ENCODE assay signal across 16 cellular contexts in the genomic region with DNA sequence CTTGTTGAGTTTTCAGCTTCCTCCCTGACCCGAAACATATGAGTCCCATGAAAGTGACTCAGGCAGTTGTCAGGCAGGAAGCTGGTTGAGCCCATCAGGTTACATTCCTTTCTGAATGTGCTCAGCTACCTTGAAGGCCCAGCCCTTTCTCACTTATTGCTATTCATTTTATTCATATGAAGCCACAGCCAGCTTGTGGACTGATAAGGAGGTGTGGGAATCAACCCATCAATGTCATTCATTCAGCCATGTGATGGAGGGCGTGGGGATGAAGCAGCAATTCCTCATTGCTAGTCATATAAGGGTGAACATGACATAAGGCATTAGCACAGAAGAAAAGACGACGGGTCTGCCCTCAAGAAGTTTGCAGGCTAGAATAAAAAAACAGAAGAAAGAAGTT. TPM values are rescaled to one million over a fixed set of nuclear protein-coding genes. Genes with fewer than 3 reads are reported as not detected.
A peak's percentile ranks its signal among the peaks of the same experiment; 100 is the strongest.
DNase-seq lines count a peak whose midpoint lies in the region; ATAC-seq, FAIRE-seq and TF ChIP-seq lines count a peak whose summit lies in the region.
"Had no signal": no experiment of that assay in that cellular context is flagged by ENCODE, and none has a peak within 500 bp of the region (broad histone marks: within the 10 kb centered on the region; RNA-seq: fewer than 3 reads in every experiment).

No MANE protein-coding gene starts in this region.

- H3K4me3 ChIP-seq in Loucy (ENCODE audit: low read length, poor library complexity, severe bottlenecking) (no peak overlapping the region), mammary epithelial cell (replicated peaks in 1 of 3; ENCODE audit: insufficient read depth in 1 of 3, low read depth in 2 of 3, low read length in 3 of 3) (no peak overlapping the region), mesendoderm (ENCODE audit: low read length) (no peak overlapping the region), heart right ventricle (no peak overlapping the region)
- H3K4me3 ChIP-seq: heart left ventricle, lung had no signal

- TF ChIP-seq POLR2A in GM12891 (IDR thresholded peaks at IDR 0.05; ENCODE audit: low read depth, low read length), result no peak

- peak; percentile 33 for FAIRE-seq in GM12891 (lab: Jason Lieb, UNC)

- ATAC-seq in GM21723 (IDR thresholded peaks at IDR 0.05; ENCODE audit: unreplicated experiment), result no peak
- ATAC-seq in GM19452 (IDR thresholded peaks at IDR 0.05; ENCODE audit: unreplicated experiment), result no peak
- ATAC-seq in heart right ventricle, result no peak
- ATAC-seq: heart left ventricle had no signal

- CTCF ChIA-PET in mammary epithelial cell (lab: Charles Lee; ENCODE audit: low non-redundant PET), result interaction anchor here (0.6 to 0.7 kb wide), 2 partner anchors 9 to 12 kb away, joined by 4 to 5 read pairs; no protein-coding TSS in a partner anchor

- H3K9ac ChIP-seq in Loucy (ENCODE audit: low read depth, low read length, poor library complexity, severe bottlenecking) (no peak overlapping the region), mammary epithelial cell (ENCODE audit: insufficient read depth, low read length) (peak overlapping the region; percentile 71), mesendoderm (ENCODE audit: low read length) (no peak overlapping the region)

- no peak overlapping the region for H3K4ac ChIP-seq in mesendoderm (ENCODE audit: low read depth, low read length)

- H2AK5ac ChIP-seq in mesendoderm (ENCODE audit: low read length), result no peak overlapping the region

- H3F3A ChIP-seq in Loucy (ENCODE audit: low read depth), result no peaks in the 10 kb centered on the region

- no peaks in the 10 kb centered on the region for H3K9me3 ChIP-seq in Loucy (ENCODE audit: insufficient read depth, low read depth, low read length)
- H3K9me3 ChIP-seq in mammary epithelial cell (replicated peaks; ENCODE audit: insufficient read depth, low read length), result no peaks in the 10 kb centered on the region
- H3K9me3 ChIP-seq in heart right ventricle, result no peaks in the 10 kb centered on the region
- H3K9me3 ChIP-seq: heart left ventricle had no signal

- 0% methylated on average over 4 of the region's 4 CpGs for WGBS in mammary epithelial cell (ENCODE audit: low coverage, missing lambda C conversion rate)
- WGBS in mesendoderm (ENCODE audit: extremely low coverage, insufficient coverage, low lambda C conversion rate), result no CpG with 5 or more reads among the region's 4 CpGs
- WGBS in heart right ventricle, 2 donors, result 86 to 88% methylated on average over 4 of the region's 4 CpGs

- dilution Hi-C loops in mammary epithelial cell (cut with HindIII; ENCODE audit: low sequenced_read_pairs), result no loop called here

- no peaks in the 10 kb centered on the region for H3K9me2 ChIP-seq in Loucy (replicated peaks; ENCODE audit: low read depth, low read length)

- no peak overlapping the region for H3K56ac ChIP-seq in mesendoderm (ENCODE audit: low read length)

- no peaks in the 10 kb centered on the region for H3K79me1 ChIP-seq in mesendoderm (ENCODE audit: low read length)

- intact Hi-C loops in mammary epithelial cell (cut with micrococcal nuclease) (loop anchor here (1.0 to 10.0 kb wide), 4 partner anchors 17 to 903 kb away; a partner anchor contains a TSS), heart right ventricle (cut with DNase I) (loop anchor here in 3 of 10 donors (10.0 kb wide), 4 partner anchors 63 to 713 kb away; a partner anchor contains a TSS)

- no peak overlapping the region for H2BK15ac ChIP-seq in mesendoderm (replicated peaks; ENCODE audit: low read depth)

- H2AFZ ChIP-seq in Loucy (ENCODE audit: low read length), result peak overlapping the region; percentile 19
- H2AFZ ChIP-seq in mammary epithelial cell (ENCODE audit: low read depth, low read length), result peak overlapping the region; percentile 66

- H3K4me1 ChIP-seq in Loucy (ENCODE audit: insufficient read depth, low read length, poor library complexity, severe bottlenecking) (peaks cover 7% of the 10 kb centered on the region), mammary epithelial cell (ENCODE audit: insufficient read depth, low read length) (peaks cover 26% of the 10 kb centered on the region), mesendoderm (ENCODE audit: control insufficient read depth, low read depth, low read length) (no peaks in the 10 kb centered on the region), heart right ventricle (peaks cover 0 to 8% (median 6%) of the 10 kb centered on the region in 9 donors)

- no peak overlapping the region for H2BK120ac ChIP-seq in mesendoderm (ENCODE audit: low read depth, low read length)

- H3K36me3 ChIP-seq in Loucy (ENCODE audit: insufficient read depth, low read length) (no peaks in the 10 kb centered on the region), mammary epithelial cell (ENCODE audit: insufficient read depth, low read length) (no peaks in the 10 kb centered on the region), mesendoderm (ENCODE audit: control insufficient read depth, insufficient read depth, low read length) (no peaks in the 10 kb centered on the region), heart right ventricle (no peaks in the 10 kb centered on the region)
- H3K36me3 ChIP-seq: heart left ventricle had no signal

- no peak overlapping the region for H3K18ac ChIP-seq in mesendoderm (ENCODE audit: low read length)

- H3K4me2 ChIP-seq in Loucy (ENCODE audit: low read depth, low read length, poor library complexity, severe bottlenecking) (no peak overlapping the region), mammary epithelial cell (ENCODE audit: insufficient read depth, low read depth, low read length) (peak overlapping the region; percentile 57), mesendoderm (ENCODE audit: low read length) (no peak overlapping the region)

- H3K27ac ChIP-seq in mammary epithelial cell (ENCODE audit: insufficient read depth, low read depth, low read length), result peak overlapping the region; percentile 96
- H3K27ac ChIP-seq in mesendoderm (ENCODE audit: low read depth, low read length), result no peak overlapping the region
- H3K27ac ChIP-seq in heart right ventricle, result no peak overlapping the region
- H3K27ac ChIP-seq: heart left ventricle had no signal

- in situ Hi-C loops in mammary epithelial cell (cut with MboI; ENCODE audit: low sequenced_read_pairs in 2 of 2), result loop anchor here (25.0 kb wide), 2 partner anchors 290 to 415 kb away; no protein-coding TSS in a partner anchor

- no peak overlapping the region for H4K8ac ChIP-seq in mesendoderm (ENCODE audit: low read depth, low read length)

- H4K5ac ChIP-seq in mesendoderm (ENCODE audit: low read length), result no peak overlapping the region

- H2BK5ac ChIP-seq in mesendoderm (ENCODE audit: low read length), result no peak overlapping the region

- H3K23ac ChIP-seq in mesendoderm (ENCODE audit: low read length), result no peak overlapping the region

- no peak for DNase-seq in GM12891 (ENCODE audit: insufficient read length, low spot score)
- peak; percentile 100 for DNase-seq in mammary epithelial cell
- peak; percentile 84 for DNase-seq in mesendoderm
- DNase-seq in epidermal melanocyte (ENCODE audit: insufficient read length, low spot score), result no peak
- DNase-seq in heart right ventricle, result no peak
- DNase-seq: activated CD8-positive, alpha-beta memory T cell treated with anti-CD3 and anti-CD28 coated beads, Interleukin-2, amount 50 U/mL, for 48 hours; aorta; CD4-positive, alpha-beta T cell; heart left ventricle; MV-4-11; NCI-H446; Right ventricle myocardium superior had no signal

- H3K79me2 ChIP-seq in Loucy (ENCODE audit: insufficient read depth, low read length) (no peaks in the 10 kb centered on the region), mammary epithelial cell (ENCODE audit: insufficient read depth, low read length) (no peaks in the 10 kb centered on the region), mesendoderm (ENCODE audit: control insufficient read depth, insufficient read depth, low read length) (no peaks in the 10 kb centered on the region)

- no peak for TF ChIP-seq CTCF in Loucy (conservative IDR thresholded peaks at IDR 0.05; ENCODE audit: low read length)
- no peak for TF ChIP-seq CTCF in mammary epithelial cell (conservative IDR thresholded peaks at IDR 0.05 in 1 of 2, IDR thresholded peaks at IDR 0.05 in 1 of 2; ENCODE audit: extremely low read depth in 1 of 2, insufficient read depth in 1 of 2, low read depth in 1 of 2, low read length in 2 of 2)
- TF ChIP-seq CTCF in heart right ventricle (IDR thresholded peaks at IDR 0.05), result no peak

- no TSS peak for BruUV-seq in mammary epithelial cell (replicated peaks; lab: Mats Ljungman, UMichigan)

- H3K27me3 ChIP-seq in Loucy (ENCODE audit: insufficient read depth, low read length, poor library complexity, severe bottlenecking) (no peaks in the 10 kb centered on the region), mammary epithelial cell (ENCODE audit: insufficient read depth, low read length) (no peaks in the 10 kb centered on the region), mesendoderm (ENCODE audit: insufficient read depth, low read length, poor library complexity) (no peaks in the 10 kb centered on the region), heart right ventricle (peaks cover 0 to 16% (median 0%) of the 10 kb centered on the region in 7 donors)

- H4K20me1 ChIP-seq in Loucy (ENCODE audit: insufficient read depth, low read length, poor library complexity, severe bottlenecking) (no peaks in the 10 kb centered on the region), mammary epithelial cell (ENCODE audit: insufficient read depth, low read length) (no peaks in the 10 kb centered on the region)

TF ChIP-seq in GM12891, 5 proteins besides CTCF, POLR2A, EP300 and RAD21:
- TF ChIP-seq PAX5 (IDR thresholded peaks at IDR 0.05; ENCODE audit: insufficient read depth, low read length, severe bottlenecking) (no peak), TAF1 (IDR thresholded peaks at IDR 0.05; ENCODE audit: low read depth, low read length) (no peak), SPI1 (IDR thresholded peaks at IDR 0.05; ENCODE audit: low read depth, low read length) (no peak), POU2F2 (IDR thresholded peaks at IDR 0.05; ENCODE audit: low read depth, low read length) (no peak), POLR2AphosphoS5 (IDR thresholded peaks at IDR 0.05; ENCODE audit: low read depth, low read length) (no peak)
TF ChIP-seq in GM12891: peak in this region for 0.

RNA-seq across cellular contexts. Expression of a gene that starts 5.3 kb away (rescaled TPM):
- polyA plus RNA-seq in GM12891 (2012; ENCODE audit: low read depth, missing spikeins), result 12.3 TPM
- 10 to 100 TPM; 60.8 to 94.4 TPM for total RNA-seq in mammary epithelial cell
- 31.0 TPM for polyA plus RNA-seq in mammary epithelial cell
- polyA minus RNA-seq in mammary epithelial cell, result 30.0 TPM
- 47.0 TPM for polyA plus RNA-seq in mesendoderm (2013, experiment 1 of 2)
- 49.1 TPM for polyA plus RNA-seq in mesendoderm (2013, experiment 2 of 2)
- total RNA-seq in heart right ventricle, result 10 to 100 TPM; 19.7 to 39.6 (median 22.8) TPM
- 1 to 10 TPM; 6.1 to 7.3 TPM for polyA plus RNA-seq in heart right ventricle

RNA-seq across cellular contexts. Expression of a gene that starts 49.2 kb away (rescaled TPM):
- polyA plus RNA-seq in GM12891 (2012; ENCODE audit: low read depth, missing spikeins), result 0.04 TPM
- 100 to 1,000 TPM; 428 to 490 TPM for total RNA-seq in mammary epithelial cell
- polyA plus RNA-seq in mammary epithelial cell, result 525 TPM
- 393 TPM for polyA minus RNA-seq in mammary epithelial cell
- polyA plus RNA-seq in mesendoderm (2013, experiment 1 of 2), result 1.0 TPM
- polyA plus RNA-seq in mesendoderm (2013, experiment 2 of 2), result 1.0 TPM
- total RNA-seq in heart right ventricle, result not detected
- under 1 TPM in 1 of 2 donors, not detected in 1; 0.03 TPM for polyA plus RNA-seq in heart right ventricle
- total RNA-seq: aorta; CD4-positive, alpha-beta T cell; heart left ventricle; Right ventricle myocardium superior had no signal
- polyA plus RNA-seq: heart left ventricle had no signal

Comparison
In these comparisons a context has a peak if more than half of its experiments do, and no peak if none do; other contexts are left out.
1. DNase-seq: peak in mammary epithelial cell (single experiment) and mesendoderm (single experiment); none in GM12891 (single experiment), epidermal melanocyte (single experiment) and heart right ventricle (0 of 2).
2. RNA of a gene that starts 49.2 kb away (total RNA-seq): 428 to 490 TPM in mammary epithelial cell; not detected in heart right ventricle; every median in the first group is over 100 times any median in the second.